In genomic region chr3:172102883-172103310, GRCh38 we compare ENCODE assay signal across 10 cellular contexts.
DNase-seq lines count a peak whose midpoint lies in the region; ATAC-seq and TF ChIP-seq lines count a peak whose summit lies in the region.
"Had no signal": no experiment of that assay in that cellular context is flagged by ENCODE, and none has a peak within 500 bp of the region (broad histone marks: within the 10 kb centered on the region; RNA-seq: fewer than 3 reads in every experiment).

No MANE protein-coding gene starts in this region.

- no peaks in the 10 kb centered on the region for H3K9me3 ChIP-seq in breast epithelium
- no peaks in the 10 kb centered on the region for H3K9me3 ChIP-seq in right lobe of liver
- no peaks in the 10 kb centered on the region for H3K9me3 ChIP-seq in upper lobe of right lung
- H3K9me3 ChIP-seq: Peyer's patch had no signal

- H3K4me3 ChIP-seq in breast epithelium (no peak overlapping the region), right lobe of liver (no peak overlapping the region), upper lobe of right lung (no peak overlapping the region)
- H3K4me3 ChIP-seq: Peyer's patch had no signal

- DNase-seq in MCF 10A (ENCODE audit: unreplicated experiment) (no peak), breast epithelium (ENCODE audit: low spot score in 2 of 2) (no peak), right lobe of liver (no peak), upper lobe of right lung (no peak), left ventricle myocardium superior (no peak), DMS153 treated with DMSO at 0.1 percent for 48 hours (lab: John Stamatoyannopoulos, UW; ENCODE audit: unreplicated experiment) (no peak)
- DNase-seq: AML-193 had no signal

- H3K4me1 Mint-ChIP-seq in MCF 10A (ENCODE audit: insufficient read depth, unreplicated experiment): peaks cover 53% of the 10 kb centered on the region
- H3K4me1 Mint-ChIP-seq in activated T-helper 17 cell treated with anti-CD3 and anti-CD28 coated beads, Interleukin-2, amount 50 U/mL, for 72 hours: peaks cover 50% of the 10 kb centered on the region

- H3K36me3 Mint-ChIP-seq in MCF 10A (ENCODE audit: insufficient read depth, unreplicated experiment): peaks cover 20% of the 10 kb centered on the region
- H3K36me3 Mint-ChIP-seq in activated T-helper 17 cell treated with anti-CD3 and anti-CD28 coated beads, Interleukin-2, amount 50 U/mL, for 72 hours (ENCODE audit: low read depth): peaks cover 11% of the 10 kb centered on the region

- H3K27ac Mint-ChIP-seq in MCF 10A (ENCODE audit: low read depth, unreplicated experiment): peak overlapping the region; percentile 76
- peak overlapping the region; percentile 43 for H3K27ac Mint-ChIP-seq in activated T-helper 17 cell treated with anti-CD3 and anti-CD28 coated beads, Interleukin-2, amount 50 U/mL, for 72 hours

- POLR2A ChIA-PET in MCF 10A (lab: Yijun Ruan, JAX): interaction anchor here (1.1 to 6.0 kb wide), 7 partner anchors 15 to 99 kb away, joined by 3 to 84 read pairs (median 4); partner anchors contain the start of gene FNDC3B

- TF ChIP-seq CTCF in MCF 10A (IDR thresholded peaks at IDR 0.05; ENCODE audit: unreplicated experiment) (no peak), breast epithelium (IDR thresholded peaks at IDR 0.05) (no peak), right lobe of liver (IDR thresholded peaks at IDR 0.05) (no peak), upper lobe of right lung (IDR thresholded peaks at IDR 0.05) (no peak)

- no peaks in the 10 kb centered on the region for H3K9me3 Mint-ChIP-seq in MCF 10A (ENCODE audit: unreplicated experiment)
- H3K9me3 Mint-ChIP-seq in activated T-helper 17 cell treated with anti-CD3 and anti-CD28 coated beads, Interleukin-2, amount 50 U/mL, for 72 hours: no peaks in the 10 kb centered on the region

- intact Hi-C loops in MCF 10A (cut with micrococcal nuclease) (loop anchor here (5.0 kb wide), 1 partner anchor 61 kb away; no protein-coding TSS in a partner anchor), breast epithelium (cut with DNase I; ENCODE audit: low total_unique reads) (no loop called here), right lobe of liver (cut with DNase I) (no loop called here), upper lobe of right lung (cut with DNase I) (no loop called here), left ventricle myocardium superior (cut with micrococcal nuclease) (no loop called here)

- BruUV-seq in MCF 10A (replicated peaks; lab: Mats Ljungman, UMichigan): no TSS peak

- TF ChIP-seq POLR2A in breast epithelium (IDR thresholded peaks at IDR 0.05): no peak
- TF ChIP-seq POLR2A in right lobe of liver (IDR thresholded peaks at IDR 0.05): no peak

- H3K4me1 ChIP-seq in breast epithelium: no peaks in the 10 kb centered on the region
- peaks cover 0 to 65% (median 24%) of the 10 kb centered on the region in 4 donors for H3K4me1 ChIP-seq in right lobe of liver
- H3K4me1 ChIP-seq in upper lobe of right lung: peaks cover 62% of the 10 kb centered on the region

- H3K27me3 ChIP-seq in breast epithelium (no peaks in the 10 kb centered on the region), right lobe of liver (no peaks in the 10 kb centered on the region), upper lobe of right lung (no peaks in the 10 kb centered on the region)
- H3K27me3 ChIP-seq: Peyer's patch had no signal

- no peaks in the 10 kb centered on the region for H3K27me3 Mint-ChIP-seq in MCF 10A (ENCODE audit: insufficient read depth, unreplicated experiment)
- no peaks in the 10 kb centered on the region for H3K27me3 Mint-ChIP-seq in activated T-helper 17 cell treated with anti-CD3 and anti-CD28 coated beads, Interleukin-2, amount 50 U/mL, for 72 hours

- no peak overlapping the region for H3K4me3 Mint-ChIP-seq in MCF 10A (ENCODE audit: unreplicated experiment)
- peak overlapping the region; percentile 72 for H3K4me3 Mint-ChIP-seq in activated T-helper 17 cell treated with anti-CD3 and anti-CD28 coated beads, Interleukin-2, amount 50 U/mL, for 72 hours

- H3K27ac ChIP-seq in breast epithelium: no peak overlapping the region
- peak overlapping the region; percentile 20 to 90 (median 58) for H3K27ac ChIP-seq in right lobe of liver
- H3K27ac ChIP-seq in upper lobe of right lung: peak overlapping the region; percentile 47
- H3K27ac ChIP-seq: Peyer's patch had no signal

- CTCF ChIA-PET in MCF 10A (lab: Yijun Ruan, JAX): interaction anchor here (0.9 to 1.6 kb wide), 2 partner anchors 11 to 37 kb away, joined by 3 to 7 read pairs; no protein-coding TSS in a partner anchor

- no peaks in the 10 kb centered on the region for H3K36me3 ChIP-seq in breast epithelium
- no peaks in the 10 kb centered on the region for H3K36me3 ChIP-seq in right lobe of liver
- no peaks in the 10 kb centered on the region for H3K36me3 ChIP-seq in upper lobe of right lung
- H3K36me3 ChIP-seq: Peyer's patch had no signal

- ATAC-seq in activated T-helper 17 cell treated with anti-CD3 and anti-CD28 coated beads, Interleukin-2, amount 50 U/mL, for 72 hours (replicated peaks): no peak
- ATAC-seq in right lobe of liver (peak; percentile 42 to 57 (median 46)), upper lobe of right lung (no peak), left ventricle myocardium superior (no peak), HG03159 (IDR thresholded peaks at IDR 0.05; ENCODE audit: unreplicated experiment) (no peak)

- WGBS in right lobe of liver (ENCODE audit: insufficient coverage, low coverage, low lambda C conversion rate, missing lambda C conversion rate): 18% methylated on average over 3 of the region's 3 CpGs

Comparison
In these comparisons a context has a peak if more than half of its experiments do, and no peak if none do; other contexts are left out.
1. H3K27ac ChIP-seq: peak in right lobe of liver (3 of 3) and upper lobe of right lung (single experiment); none in breast epithelium (0 of 2).
2. ATAC-seq: peak in right lobe of liver (4 of 4); none in activated T-helper 17 cell treated with anti-CD3 and anti-CD28 coated beads, Interleukin-2, amount 50 U/mL, for 72 hours (single experiment), upper lobe of right lung (single experiment), left ventricle myocardium superior (single experiment) and HG03159 (single experiment).